9 cellular contexts compared by ENCODE assay signal in the genomic region with DNA sequence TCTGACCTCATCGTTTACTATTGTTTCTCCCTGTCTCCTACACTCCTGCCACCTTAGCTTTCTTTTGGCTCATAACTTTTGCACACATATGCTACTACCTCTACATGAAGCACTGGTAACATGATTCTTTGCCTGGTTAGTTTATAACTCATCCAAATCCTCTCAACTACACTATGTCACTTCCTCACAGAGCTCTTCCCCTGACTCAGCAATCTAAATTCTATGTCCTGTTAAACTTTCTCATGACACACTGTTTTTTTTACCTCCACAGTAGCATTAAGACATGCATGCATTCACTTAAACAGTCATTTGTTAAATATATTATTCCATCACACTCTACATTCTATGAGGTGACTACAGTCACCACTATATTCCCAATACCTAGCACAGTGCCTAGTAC. TPM values are rescaled to one million over a fixed set of nuclear protein-coding genes. Genes with fewer than 3 reads are reported as not detected.
A peak's percentile ranks its signal among the peaks of the same experiment; 100 is the strongest.
DNase-seq lines count a peak whose midpoint lies in the region; ATAC-seq and TF ChIP-seq lines count a peak whose summit lies in the region.
"Had no signal": no experiment of that assay in that cellular context is flagged by ENCODE, and none has a peak within 500 bp of the region (broad histone marks: within the 10 kb centered on the region; RNA-seq: fewer than 3 reads in every experiment).

No MANE protein-coding gene starts in this region.

- H3K27me3 Mint-ChIP-seq in GM23338 (ENCODE audit: insufficient read depth, low read depth, poor library complexity) (peaks cover 2% of the 10 kb centered on the region), progenitor cell of endocrine pancreas (no peaks in the 10 kb centered on the region)

- H3K36me3 Mint-ChIP-seq in GM23338 (ENCODE audit: low read depth): peaks cover 2% of the 10 kb centered on the region; the same call in 1 of the 3 replicates
- peaks cover 9% of the 10 kb centered on the region for H3K36me3 Mint-ChIP-seq in progenitor cell of endocrine pancreas (ENCODE audit: insufficient read depth)

- H3F3A ChIP-seq in GM23338 (replicated peaks; ENCODE audit: low read depth): no peaks in the 10 kb centered on the region
- no peaks in the 10 kb centered on the region for H3F3A ChIP-seq in PC-3 (ENCODE audit: low read length, unreplicated experiment)

- H4K20me1 ChIP-seq in GM23338 (replicated peaks; ENCODE audit: insufficient read depth): peaks cover 24% of the 10 kb centered on the region
- H4K20me1 ChIP-seq in PC-3 (ENCODE audit: low read length): no peaks in the 10 kb centered on the region

- TF ChIP-seq POLR2A in uterus (IDR thresholded peaks at IDR 0.05): no peak

- H3K27ac Mint-ChIP-seq in GM23338: peak overlapping the region; percentile 20
- peak overlapping the region; percentile 9 for H3K27ac Mint-ChIP-seq in progenitor cell of endocrine pancreas

- no peaks in the 10 kb centered on the region for H3K9me2 ChIP-seq in GM23338 (ENCODE audit: insufficient read depth)
- no peaks in the 10 kb centered on the region for H3K9me2 ChIP-seq in PC-3 (replicated peaks; ENCODE audit: low read length)

- H3K9me3 Mint-ChIP-seq in GM23338 (no peaks in the 10 kb centered on the region), progenitor cell of endocrine pancreas (ENCODE audit: low read depth) (peaks cover 3% of the 10 kb centered on the region)

- BruUV-seq in PC-3 (replicated peaks; lab: Mats Ljungman, UMichigan): no TSS peak

- ATAC-seq in GM23338: no peak
- ATAC-seq in PC-3: peak; percentile 94

- TF ChIP-seq CTCF in GM23338 (conservative IDR thresholded peaks at IDR 0.05; ENCODE audit: low read depth in 2 of 2) (no peak), PC-3 (conservative IDR thresholded peaks at IDR 0.05; ENCODE audit: low read depth, low read length) (no peak), progenitor cell of endocrine pancreas (IDR thresholded peaks at IDR 0.05; ENCODE audit: unreplicated experiment) (no peak), uterus (IDR thresholded peaks at IDR 0.05) (no peak)

- peaks cover 100% of the 10 kb centered on the region for H3K79me2 ChIP-seq in GM23338 (replicated peaks; ENCODE audit: insufficient read depth)
- H3K79me2 ChIP-seq in PC-3 (ENCODE audit: low read length): peaks cover 93% of the 10 kb centered on the region

- CTCF ChIA-PET in PC-3 (lab: Charles Lee): no interaction called here

- intact Hi-C loops in PC-3 (cut with micrococcal nuclease) (no loop called here), uterus (cut with DNase I; ENCODE audit: low total_unique reads) (no loop called here)

- DNase-seq in GM23338 (ENCODE audit: low spot score): no peak
- DNase-seq in PC-3: peak; percentile 90
- DNase-seq in dermis blood vessel endothelial cell: peak; percentile 50
- no peak for DNase-seq in progenitor cell of endocrine pancreas (ENCODE audit: low spot score, unreplicated experiment)
- DNase-seq in SHP77 treated with DMSO at 0.1 percent for 48 hours (lab: John Stamatoyannopoulos, UW): no peak
- DNase-seq in uterus: no peak
- no peak for DNase-seq in SKM-1 (lab: John Stamatoyannopoulos, UW; ENCODE audit: unreplicated experiment)
- DNase-seq: activated naive CD4-positive, alpha-beta T cell treated with anti-CD3 and anti-CD28 coated beads, Interleukin-2, amount 50 U/mL, for 16 hours; NCI-H1105 treated with DMSO at 0.1 percent for 48 hours had no signal

- peaks cover 3% of the 10 kb centered on the region; the same call in 1 of the 3 replicates for H3K4me1 Mint-ChIP-seq in GM23338
- peaks cover 4% of the 10 kb centered on the region for H3K4me1 Mint-ChIP-seq in progenitor cell of endocrine pancreas (ENCODE audit: low read depth)

- peak overlapping the region; percentile 27 for H3K9ac ChIP-seq in PC-3 (ENCODE audit: low read length)

- no peak overlapping the region for H3K27ac ChIP-seq in GM23338 (ENCODE audit: low read depth)
- peak overlapping the region; percentile 82 for H3K27ac ChIP-seq in PC-3 (ENCODE audit: low read length)
- H3K27ac ChIP-seq in uterus: no peak overlapping the region

- POLR2A ChIA-PET in PC-3 (lab: Charles Lee; ENCODE audit: unreplicated experiment): interaction anchor here (0.6 kb wide), 2 partner anchors 202 to 653 kb away, joined by 3 to 4 read pairs; no protein-coding TSS in a partner anchor

- no peaks in the 10 kb centered on the region for H3K36me3 ChIP-seq in GM23338 (ENCODE audit: insufficient read depth)
- H3K36me3 ChIP-seq in PC-3 (ENCODE audit: low read depth, low read length): no peaks in the 10 kb centered on the region
- H3K36me3 ChIP-seq in uterus: no peaks in the 10 kb centered on the region

- H3K27me3 ChIP-seq in GM23338 (ENCODE audit: insufficient read depth) (no peaks in the 10 kb centered on the region), PC-3 (ENCODE audit: low read length) (no peaks in the 10 kb centered on the region), uterus (no peaks in the 10 kb centered on the region)

- H2AFZ ChIP-seq in GM23338 (no peak overlapping the region), PC-3 (ENCODE audit: low read length) (no peak overlapping the region)

- H3K4me1 ChIP-seq in GM23338 (ENCODE audit: insufficient read depth) (no peaks in the 10 kb centered on the region), PC-3 (ENCODE audit: insufficient read depth, low read length) (peaks cover 16% of the 10 kb centered on the region), uterus (no peaks in the 10 kb centered on the region)

- H3K9me3 ChIP-seq in PC-3 (ENCODE audit: low read length): no peaks in the 10 kb centered on the region
- no peaks in the 10 kb centered on the region for H3K9me3 ChIP-seq in uterus

- H3K4me3 Mint-ChIP-seq in GM23338 (no peak overlapping the region), progenitor cell of endocrine pancreas (ENCODE audit: low read depth) (no peak overlapping the region)

- no peak overlapping the region for H3K4me3 ChIP-seq in GM23338
- no peak overlapping the region for H3K4me3 ChIP-seq in PC-3 (ENCODE audit: low read length)
- H3K4me3 ChIP-seq in uterus: no peak overlapping the region

- H3K4me2 ChIP-seq in GM23338 (no peak overlapping the region), PC-3 (ENCODE audit: low read length) (peak overlapping the region; percentile 36)

TF ChIP-seq in GM23338, 12 proteins besides CTCF, POLR2A, EP300 and RAD21:
- TF ChIP-seq ZNF114 (CRISPR knock-in tag; IDR thresholded peaks at IDR 0.05) (no peak), ETS1 (IDR thresholded peaks at IDR 0.05) (no peak), CREB1 (CRISPR knock-in tag; IDR thresholded peaks at IDR 0.05; ENCODE audit: low read depth) (no peak), ZNF331 (CRISPR knock-in tag; IDR thresholded peaks at IDR 0.05; ENCODE audit: low read depth) (no peak), EZH2phosphoT487 (IDR thresholded peaks at IDR 0.05; ENCODE audit: unreplicated experiment) (no peak), EZH2 (IDR thresholded peaks at IDR 0.05; ENCODE audit: low read depth, unreplicated experiment) (no peak)
- TF ChIP-seq, protein P1, sequence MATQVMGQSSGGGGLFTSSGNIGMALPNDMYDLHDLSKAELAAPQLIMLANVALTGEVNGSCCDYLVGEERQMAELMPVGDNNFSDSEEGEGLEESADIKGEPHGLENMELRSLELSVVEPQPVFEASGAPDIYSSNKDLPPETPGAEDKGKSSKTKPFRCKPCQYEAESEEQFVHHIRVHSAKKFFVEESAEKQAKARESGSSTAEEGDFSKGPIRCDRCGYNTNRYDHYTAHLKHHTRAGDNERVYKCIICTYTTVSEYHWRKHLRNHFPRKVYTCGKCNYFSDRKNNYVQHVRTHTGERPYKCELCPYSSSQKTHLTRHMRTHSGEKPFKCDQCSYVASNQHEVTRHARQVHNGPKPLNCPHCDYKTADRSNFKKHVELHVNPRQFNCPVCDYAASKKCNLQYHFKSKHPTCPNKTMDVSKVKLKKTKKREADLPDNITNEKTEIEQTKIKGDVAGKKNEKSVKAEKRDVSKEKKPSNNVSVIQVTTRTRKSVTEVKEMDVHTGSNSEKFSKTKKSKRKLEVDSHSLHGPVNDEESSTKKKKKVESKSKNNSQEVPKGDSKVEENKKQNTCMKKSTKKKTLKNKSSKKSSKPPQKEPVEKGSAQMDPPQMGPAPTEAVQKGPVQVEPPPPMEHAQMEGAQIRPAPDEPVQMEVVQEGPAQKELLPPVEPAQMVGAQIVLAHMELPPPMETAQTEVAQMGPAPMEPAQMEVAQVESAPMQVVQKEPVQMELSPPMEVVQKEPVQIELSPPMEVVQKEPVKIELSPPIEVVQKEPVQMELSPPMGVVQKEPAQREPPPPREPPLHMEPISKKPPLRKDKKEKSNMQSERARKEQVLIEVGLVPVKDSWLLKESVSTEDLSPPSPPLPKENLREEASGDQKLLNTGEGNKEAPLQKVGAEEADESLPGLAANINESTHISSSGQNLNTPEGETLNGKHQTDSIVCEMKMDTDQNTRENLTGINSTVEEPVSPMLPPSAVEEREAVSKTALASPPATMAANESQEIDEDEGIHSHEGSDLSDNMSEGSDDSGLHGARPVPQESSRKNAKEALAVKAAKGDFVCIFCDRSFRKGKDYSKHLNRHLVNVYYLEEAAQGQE (IDR thresholded peaks at IDR 0.05; ENCODE audit: unreplicated experiment): no peak

RNA-seq across cellular contexts. Expression of gene APPBP2, which starts 19.7 kb away (rescaled TPM):
- 14.3 and 15.0 TPM in 2 replicates for total RNA-seq in GM23338 (2014; rRNA removed; shearing (Covaris generic))
- polyA plus RNA-seq in GM23338 (2016; fragmentation: Nextera tagmentation; extraction: Ambion mirVana): 5.1 and 9.3 TPM in 2 replicates
- total RNA-seq in PC-3 (2014; rRNA removed): 17.1 and 21.4 TPM in 2 replicates
- 42.0 and 57.4 TPM in 2 replicates for total RNA-seq in dermis blood vessel endothelial cell
- 54.3 and 61.3 TPM in 2 replicates for total RNA-seq in progenitor cell of endocrine pancreas
- total RNA-seq in uterus: 100 to 1,000 TPM in 1 of 4 donors, 10 to 100 TPM in 3; 13.8 to 103 (median 36.2) TPM

Comparison
In these comparisons a context has a peak if more than half of its experiments do, and no peak if none do; other contexts are left out.
1. DNase-seq: peak in PC-3 (single experiment) and dermis blood vessel endothelial cell (single experiment); none in GM23338 (single experiment), progenitor cell of endocrine pancreas (single experiment), SHP77 treated with DMSO at 0.1 percent for 48 hours (single experiment), uterus (0 of 2) and SKM-1 (single experiment).